1 cellular context compared by ENCODE assay signal in genomic region chr6:33787336-33787953, GRCh38.
TF ChIP-seq lines count a peak whose summit lies in the region.

No MANE protein-coding gene starts in this region.

TF ChIP-seq in SK-N-SH treated with all-trans-retinoic acid at 6 μM for 48 hours, 23 proteins besides CTCF, POLR2A, EP300 and RAD21 (continued from another document):
- TF ChIP-seq, protein P1, sequence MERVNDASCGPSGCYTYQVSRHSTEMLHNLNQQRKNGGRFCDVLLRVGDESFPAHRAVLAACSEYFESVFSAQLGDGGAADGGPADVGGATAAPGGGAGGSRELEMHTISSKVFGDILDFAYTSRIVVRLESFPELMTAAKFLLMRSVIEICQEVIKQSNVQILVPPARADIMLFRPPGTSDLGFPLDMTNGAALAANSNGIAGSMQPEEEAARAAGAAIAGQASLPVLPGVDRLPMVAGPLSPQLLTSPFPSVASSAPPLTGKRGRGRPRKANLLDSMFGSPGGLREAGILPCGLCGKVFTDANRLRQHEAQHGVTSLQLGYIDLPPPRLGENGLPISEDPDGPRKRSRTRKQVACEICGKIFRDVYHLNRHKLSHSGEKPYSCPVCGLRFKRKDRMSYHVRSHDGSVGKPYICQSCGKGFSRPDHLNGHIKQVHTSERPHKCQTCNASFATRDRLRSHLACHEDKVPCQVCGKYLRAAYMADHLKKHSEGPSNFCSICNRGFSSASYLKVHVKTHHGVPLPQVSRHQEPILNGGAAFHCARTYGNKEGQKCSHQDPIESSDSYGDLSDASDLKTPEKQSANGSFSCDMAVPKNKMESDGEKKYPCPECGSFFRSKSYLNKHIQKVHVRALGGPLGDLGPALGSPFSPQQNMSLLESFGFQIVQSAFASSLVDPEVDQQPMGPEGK (CRISPR knock-in tag; IDR thresholded peaks at IDR 0.05; ENCODE audit: borderline replicate concordance): no peak
- no peak for TF ChIP-seq GLIS3 (CRISPR knock-in tag; IDR thresholded peaks at IDR 0.05)
- TF ChIP-seq, protein P2, sequence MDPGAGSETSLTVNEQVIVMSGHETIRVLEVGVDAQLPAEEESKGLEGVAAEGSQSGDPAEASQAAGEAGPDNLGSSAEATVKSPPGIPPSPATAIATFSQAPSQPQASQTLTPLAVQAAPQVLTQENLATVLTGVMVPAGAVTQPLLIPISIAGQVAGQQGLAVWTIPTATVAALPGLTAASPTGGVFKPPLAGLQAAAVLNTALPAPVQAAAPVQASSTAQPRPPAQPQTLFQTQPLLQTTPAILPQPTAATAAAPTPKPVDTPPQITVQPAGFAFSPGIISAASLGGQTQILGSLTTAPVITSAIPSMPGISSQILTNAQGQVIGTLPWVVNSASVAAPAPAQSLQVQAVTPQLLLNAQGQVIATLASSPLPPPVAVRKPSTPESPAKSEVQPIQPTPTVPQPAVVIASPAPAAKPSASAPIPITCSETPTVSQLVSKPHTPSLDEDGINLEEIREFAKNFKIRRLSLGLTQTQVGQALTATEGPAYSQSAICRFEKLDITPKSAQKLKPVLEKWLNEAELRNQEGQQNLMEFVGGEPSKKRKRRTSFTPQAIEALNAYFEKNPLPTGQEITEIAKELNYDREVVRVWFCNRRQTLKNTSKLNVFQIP (CRISPR knock-in tag; IDR thresholded peaks at IDR 0.05; ENCODE audit: borderline replicate concordance, low read depth): no peak
- TF ChIP-seq TOX (CRISPR knock-in tag; IDR thresholded peaks at IDR 0.05; ENCODE audit: borderline replicate concordance): no peak
- TF ChIP-seq ARNTL (CRISPR knock-in tag; IDR thresholded peaks at IDR 0.05; ENCODE audit: borderline replicate concordance, low read depth): no peak
- no peak for TF ChIP-seq TCF4 (CRISPR knock-in tag; IDR thresholded peaks at IDR 0.05; ENCODE audit: borderline replicate concordance)
- TF ChIP-seq OSR1 (CRISPR knock-in tag; IDR thresholded peaks at IDR 0.05): no peak
- no peak for TF ChIP-seq CSRNP3 (CRISPR knock-in tag; IDR thresholded peaks at IDR 0.05)
- no peak for TF ChIP-seq ZC3H10 (CRISPR knock-in tag; IDR thresholded peaks at IDR 0.05)
- TF ChIP-seq, protein P3, sequence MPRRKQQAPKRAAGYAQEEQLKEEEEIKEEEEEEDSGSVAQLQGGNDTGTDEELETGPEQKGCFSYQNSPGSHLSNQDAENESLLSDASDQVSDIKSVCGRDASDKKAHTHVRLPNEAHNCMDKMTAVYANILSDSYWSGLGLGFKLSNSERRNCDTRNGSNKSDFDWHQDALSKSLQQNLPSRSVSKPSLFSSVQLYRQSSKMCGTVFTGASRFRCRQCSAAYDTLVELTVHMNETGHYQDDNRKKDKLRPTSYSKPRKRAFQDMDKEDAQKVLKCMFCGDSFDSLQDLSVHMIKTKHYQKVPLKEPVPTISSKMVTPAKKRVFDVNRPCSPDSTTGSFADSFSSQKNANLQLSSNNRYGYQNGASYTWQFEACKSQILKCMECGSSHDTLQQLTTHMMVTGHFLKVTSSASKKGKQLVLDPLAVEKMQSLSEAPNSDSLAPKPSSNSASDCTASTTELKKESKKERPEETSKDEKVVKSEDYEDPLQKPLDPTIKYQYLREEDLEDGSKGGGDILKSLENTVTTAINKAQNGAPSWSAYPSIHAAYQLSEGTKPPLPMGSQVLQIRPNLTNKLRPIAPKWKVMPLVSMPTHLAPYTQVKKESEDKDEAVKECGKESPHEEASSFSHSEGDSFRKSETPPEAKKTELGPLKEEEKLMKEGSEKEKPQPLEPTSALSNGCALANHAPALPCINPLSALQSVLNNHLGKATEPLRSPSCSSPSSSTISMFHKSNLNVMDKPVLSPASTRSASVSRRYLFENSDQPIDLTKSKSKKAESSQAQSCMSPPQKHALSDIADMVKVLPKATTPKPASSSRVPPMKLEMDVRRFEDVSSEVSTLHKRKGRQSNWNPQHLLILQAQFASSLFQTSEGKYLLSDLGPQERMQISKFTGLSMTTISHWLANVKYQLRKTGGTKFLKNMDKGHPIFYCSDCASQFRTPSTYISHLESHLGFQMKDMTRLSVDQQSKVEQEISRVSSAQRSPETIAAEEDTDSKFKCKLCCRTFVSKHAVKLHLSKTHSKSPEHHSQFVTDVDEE (CRISPR knock-in tag; IDR thresholded peaks at IDR 0.05): no peak
